Comparison of ENCODE assay signal across 8 cellular contexts in the genomic region with DNA sequence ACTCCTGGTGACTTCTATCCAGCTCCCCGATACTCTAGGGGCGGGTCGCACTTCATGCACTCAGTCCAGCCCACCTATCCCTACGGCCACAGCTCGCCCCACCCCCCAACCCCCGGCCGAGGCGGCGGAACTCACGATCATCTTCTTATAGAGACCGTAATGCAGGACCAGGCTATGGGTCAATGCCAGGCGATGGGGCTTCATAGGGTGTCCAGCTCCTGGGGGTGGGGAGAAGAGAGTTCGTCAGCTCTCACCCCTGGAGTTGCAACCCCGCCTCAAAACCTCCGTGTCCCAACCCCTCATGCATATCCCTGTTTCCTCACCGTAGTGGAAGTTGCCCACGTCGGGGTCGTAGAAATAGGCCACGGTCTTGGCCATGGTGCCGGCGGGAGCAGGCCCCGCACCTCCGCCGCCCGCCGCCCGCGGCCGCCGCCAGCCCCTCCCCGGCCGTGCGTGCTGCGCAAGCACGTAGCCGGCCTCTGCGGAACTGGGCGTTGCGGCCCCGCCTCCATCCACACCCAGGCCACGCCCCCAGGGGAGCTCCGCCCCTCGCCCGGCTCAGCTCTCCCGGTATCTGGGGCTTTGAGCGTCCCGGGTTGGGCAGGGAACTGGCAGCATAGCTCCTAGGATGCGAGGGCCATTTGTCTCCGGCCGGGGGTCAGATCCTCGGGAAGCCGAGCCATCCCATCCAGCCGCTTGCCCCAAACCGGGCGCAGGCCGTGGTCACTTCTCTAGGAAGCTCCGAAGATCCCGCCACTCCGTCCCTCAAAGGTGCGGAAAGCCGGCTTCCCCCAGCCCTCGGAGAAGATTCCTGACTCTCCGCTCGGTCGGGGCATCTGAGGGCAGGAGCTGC. TPM values are rescaled to one million over a fixed set of nuclear protein-coding genes. Genes with fewer than 3 reads are reported as not detected.
DNase-seq lines count a peak whose midpoint lies in the region; ATAC-seq and TF ChIP-seq lines count a peak whose summit lies in the region.

HDAC3 (minus strand) TSS at position 437 of the 853 bp plus-strand sequence; CDS start at position 378, 59 bp downstream.
A gene with protein sequence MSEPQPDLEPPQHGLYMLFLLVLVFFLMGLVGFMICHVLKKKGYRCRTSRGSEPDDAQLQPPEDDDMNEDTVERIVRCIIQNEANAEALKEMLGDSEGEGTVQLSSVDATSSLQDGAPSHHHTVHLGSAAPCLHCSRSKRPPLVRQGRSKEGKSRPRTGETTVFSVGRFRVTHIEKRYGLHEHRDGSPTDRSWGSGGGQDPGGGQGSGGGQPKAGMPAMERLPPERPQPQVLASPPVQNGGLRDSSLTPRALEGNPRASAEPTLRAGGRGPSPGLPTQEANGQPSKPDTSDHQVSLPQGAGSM (plus strand): TSS at position 585 of the 853 bp plus-strand sequence. CDS start 1,229 bp downstream, outside the sequence.

- peak within 1 kb of the TSS; percentile 99 for H3K4me3 ChIP-seq in AG10803 (ENCODE audit: low read length)

- intact Hi-C loops in activated CD4-positive, alpha-beta T cell treated with anti-CD3 and anti-CD28 coated beads for 36 hours (cut with DNase I, micrococcal nuclease): loop anchor here (1.0 to 5.0 kb wide), 6 partner anchors 15 to 314 kb away; partner anchors contain the start of genes FCHSD1 (in 1 of the 2) and TAF7 (in 1 of the 2)

- H3K9me3 Mint-ChIP-seq in activated CD4-positive, alpha-beta T cell treated with anti-CD3 and anti-CD28 coated beads for 36 hours (ENCODE audit: low read depth): no peaks in the 10 kb centered on the region
- H3K9me3 Mint-ChIP-seq in chondrocyte (ENCODE audit: low read depth): no peaks in the 10 kb centered on the region

- DNase-seq in AG10803 (ENCODE audit: low read depth) (peak; percentile 85), NCI-H460 (ENCODE audit: extremely low read depth, low read depth) (peak; percentile 89), chondrocyte (ENCODE audit: low spot score) (peak; percentile 98), left kidney (ENCODE audit: low read depth, low spot score) (peak; percentile 96)
- DNase-seq in activated CD4-positive, alpha-beta T cell treated with anti-CD3 and anti-CD28 coated beads for 36 hours: peak; percentile 97
- DNase-seq in stimulated activated CD4-positive, alpha-beta T cell treated with anti-CD3 and anti-CD28 coated beads, Interleukin-1b, Interleukin-23, amount 100 ng/mL, for 4 hours (ENCODE audit: low read depth in 2 of 2): peak; percentile 97

- no peaks in the 10 kb centered on the region for H3K27me3 Mint-ChIP-seq in activated CD4-positive, alpha-beta T cell treated with anti-CD3 and anti-CD28 coated beads for 36 hours
- H3K27me3 Mint-ChIP-seq in chondrocyte (ENCODE audit: low read depth): no peaks in the 10 kb centered on the region

- peaks cover 45% of the 10 kb centered on the region for H3K4me1 Mint-ChIP-seq in activated CD4-positive, alpha-beta T cell treated with anti-CD3 and anti-CD28 coated beads for 36 hours
- H3K4me1 Mint-ChIP-seq in chondrocyte (ENCODE audit: low read depth): peaks cover 26% of the 10 kb centered on the region

- ATAC-seq in GM19023 (IDR thresholded peaks at IDR 0.05; ENCODE audit: unreplicated experiment): peak; percentile 76
- peak; percentile 69 for ATAC-seq in HG03196 (IDR thresholded peaks at IDR 0.05; ENCODE audit: unreplicated experiment)
- ATAC-seq in activated CD4-positive, alpha-beta T cell treated with anti-CD3 and anti-CD28 coated beads for 36 hours: peak; percentile 82

- H3K4me3 Mint-ChIP-seq in activated CD4-positive, alpha-beta T cell treated with anti-CD3 and anti-CD28 coated beads for 36 hours: peak within 1 kb of the TSS; percentile 92
- peak within 1 kb of the TSS; percentile 88 for H3K4me3 Mint-ChIP-seq in chondrocyte (ENCODE audit: unreplicated experiment)

- TF ChIP-seq CTCF in AG10803 (conservative IDR thresholded peaks at IDR 0.05; ENCODE audit: low read length): no peak
- TF ChIP-seq CTCF in chondrocyte (IDR thresholded peaks at IDR 0.05): no peak

- H3K36me3 Mint-ChIP-seq in activated CD4-positive, alpha-beta T cell treated with anti-CD3 and anti-CD28 coated beads for 36 hours (ENCODE audit: low read depth): peaks cover 49% of the 10 kb centered on the region
- peaks cover 7% of the 10 kb centered on the region for H3K36me3 Mint-ChIP-seq in chondrocyte (ENCODE audit: low read depth)

- CTCF ChIA-PET in activated CD4-positive, alpha-beta T cell treated with anti-CD3 and anti-CD28 coated beads for 36 hours (lab: Charles Lee): interaction anchor here (0.7 to 10.7 kb wide), 18 partner anchors 12 to 324 kb away, joined by 3 to 161 read pairs (median 8); partner anchors contain the start of gene DIAPH1

- H3K27ac Mint-ChIP-seq in activated CD4-positive, alpha-beta T cell treated with anti-CD3 and anti-CD28 coated beads for 36 hours: peak within 1 kb of the TSS; percentile 92
- peak within 1 kb of the TSS; percentile 70 for H3K27ac Mint-ChIP-seq in chondrocyte (ENCODE audit: unreplicated experiment)

- POLR2A ChIA-PET in activated CD4-positive, alpha-beta T cell treated with anti-CD3 and anti-CD28 coated beads for 36 hours (lab: Charles Lee): interaction anchor here (0.5 to 2.8 kb wide), 12 partner anchors 10 to 332 kb away, joined by 3 to 17 read pairs (median 4); partner anchors contain the start of genes DELE1, DIAPH1, FCHSD1 and RNF14

RNA-seq across cellular contexts. Expression of gene HDAC3, which starts in this region (rescaled TPM):
- total RNA-seq in NCI-H460 (2014; rRNA removed; shearing (Covaris generic)): 47.7 and 54.5 TPM in 2 replicates
- polyA plus RNA-seq in NCI-H460 (2014; cell fraction: nucleus; rRNA removed): 75.8 and 112 TPM in 2 replicates
- 10 to 100 TPM; 85.9 to 88.6 TPM for total RNA-seq in activated CD4-positive, alpha-beta T cell treated with anti-CD3 and anti-CD28 coated beads for 36 hours
- 46.5 to 55.4 TPM (median 47.8 TPM) in 3 replicates for total RNA-seq in chondrocyte

RNA-seq across cellular contexts. Expression of the second gene that starts in this region (rescaled TPM):
- 1.5 and 2.1 TPM in 2 replicates for total RNA-seq in NCI-H460 (2014; rRNA removed; shearing (Covaris generic))
- polyA plus RNA-seq in NCI-H460 (2014; cell fraction: nucleus; rRNA removed): 19.3 and 27.8 TPM in 2 replicates
- total RNA-seq in activated CD4-positive, alpha-beta T cell treated with anti-CD3 and anti-CD28 coated beads for 36 hours: 10 to 100 TPM; 24.3 to 27.8 TPM
- 2.9 to 6.1 TPM (median 5.2 TPM) in 3 replicates for total RNA-seq in chondrocyte

Comparison
In these comparisons a context has a peak if more than half of its experiments do, and no peak if none do; other contexts are left out.
1. Peak in every context shown above with its lines: DNase-seq, ATAC-seq and H3K4me3 ChIP-seq.